Comparison of ENCODE assay signal across 14 cellular contexts in the genomic region with DNA sequence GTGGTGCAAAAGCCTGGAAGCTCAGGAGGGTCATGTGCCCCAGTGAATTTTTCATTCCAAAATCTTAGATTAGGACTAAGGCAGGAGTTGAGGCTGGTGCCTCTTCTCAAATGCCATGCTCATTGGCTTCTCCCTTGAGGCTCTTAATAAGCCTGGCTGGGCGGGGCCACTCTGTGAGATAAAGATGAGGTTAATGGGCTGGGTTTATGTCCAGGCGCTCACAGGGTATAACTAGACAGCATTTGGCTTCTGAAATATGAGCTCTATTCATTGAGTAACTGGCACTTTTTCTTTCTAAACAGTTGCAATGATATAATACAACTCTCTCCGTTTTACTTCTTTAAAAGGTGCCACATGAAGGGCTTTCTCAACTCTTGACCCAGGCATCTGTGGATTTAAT.
DNase-seq lines count a peak whose midpoint lies in the region; ATAC-seq and TF ChIP-seq lines count a peak whose summit lies in the region.
"Had no signal": no experiment of that assay in that cellular context is flagged by ENCODE, and none has a peak within 500 bp of the region (broad histone marks: within the 10 kb centered on the region; RNA-seq: fewer than 3 reads in every experiment).

No MANE protein-coding gene starts in this region.

- no peak for ATAC-seq in activated T-helper 17 cell treated with anti-CD3 and anti-CD28 coated beads, Interleukin-2, amount 50 U/mL, for 72 hours (replicated peaks)
- ATAC-seq: gastroesophageal sphincter, left cardiac atrium had no signal

- no peak for TF ChIP-seq CTCF in nephron progenitor cell (IDR thresholded peaks at IDR 0.05)
- no peak for TF ChIP-seq CTCF in type B pancreatic cell (conservative IDR thresholded peaks at IDR 0.05)

- H3K4me1 Mint-ChIP-seq in nephron progenitor cell: peaks cover 97% of the 10 kb centered on the region
- peaks cover 74% of the 10 kb centered on the region for H3K4me1 Mint-ChIP-seq in type B pancreatic cell (ENCODE audit: unreplicated experiment)
- H3K4me1 Mint-ChIP-seq in activated T-helper 17 cell treated with anti-CD3 and anti-CD28 coated beads, Interleukin-2, amount 50 U/mL, for 72 hours: peaks cover 16% of the 10 kb centered on the region

- H3K4me3 Mint-ChIP-seq in nephron progenitor cell: peak overlapping the region; percentile 24
- no peak overlapping the region for H3K4me3 Mint-ChIP-seq in type B pancreatic cell
- H3K4me3 Mint-ChIP-seq in activated T-helper 17 cell treated with anti-CD3 and anti-CD28 coated beads, Interleukin-2, amount 50 U/mL, for 72 hours: no peak overlapping the region

- H3K9me3 Mint-ChIP-seq in nephron progenitor cell (no peaks in the 10 kb centered on the region), type B pancreatic cell (no peaks in the 10 kb centered on the region)
- no peaks in the 10 kb centered on the region for H3K9me3 Mint-ChIP-seq in activated T-helper 17 cell treated with anti-CD3 and anti-CD28 coated beads, Interleukin-2, amount 50 U/mL, for 72 hours
- H3K9me3 Mint-ChIP-seq: activated T-helper 2 cell treated with anti-CD3 and anti-CD28 coated beads, Interferon-gamma antibody, Interleukin-2, Interleukin-4, amounts not matched to agents 10 μg/mL and 5 μg/mL and 100 μg/mL, durations not matched to agents 14 hours and 24 hours and 36 hours had no signal

- peaks cover 2% of the 10 kb centered on the region for H3K36me3 Mint-ChIP-seq in nephron progenitor cell (ENCODE audit: low read depth)
- no peaks in the 10 kb centered on the region for H3K36me3 Mint-ChIP-seq in type B pancreatic cell
- H3K36me3 Mint-ChIP-seq in activated T-helper 17 cell treated with anti-CD3 and anti-CD28 coated beads, Interleukin-2, amount 50 U/mL, for 72 hours (ENCODE audit: low read depth): no peaks in the 10 kb centered on the region

- DNase-seq in DMS153 (lab: John Stamatoyannopoulos, UW) (peak; percentile 73), NCI-H187 (lab: John Stamatoyannopoulos, UW) (peak; percentile 63 to 89), NCI-H69 (lab: John Stamatoyannopoulos, UW) (peak; percentile 91), nephron progenitor cell (no peak), NCI-H510A treated with DMSO at 0.1 percent for 48 hours (lab: John Stamatoyannopoulos, UW) (no peak), type B pancreatic cell (ENCODE audit: extremely low spot score, unreplicated experiment) (no peak)
- DNase-seq: activated CD4-positive, CD25-positive, alpha-beta regulatory T cell treated with anti-CD3 and anti-CD28 coated beads, Interleukin-2, amount 50 U/mL, for 72 hours; DMS79; left cardiac atrium; spleen; T-helper 2 cell had no signal

- H3K27ac Mint-ChIP-seq in nephron progenitor cell: peak overlapping the region; percentile 99
- no peak overlapping the region for H3K27ac Mint-ChIP-seq in type B pancreatic cell
- H3K27ac Mint-ChIP-seq in activated T-helper 17 cell treated with anti-CD3 and anti-CD28 coated beads, Interleukin-2, amount 50 U/mL, for 72 hours: no peak overlapping the region
- H3K27ac Mint-ChIP-seq: activated T-helper 2 cell treated with anti-CD3 and anti-CD28 coated beads, Interferon-gamma antibody, Interleukin-2, Interleukin-4, amounts not matched to agents 10 μg/mL and 5 μg/mL and 100 μg/mL, durations not matched to agents 14 hours and 24 hours and 36 hours had no signal

- peaks cover 5% of the 10 kb centered on the region for H3K27me3 Mint-ChIP-seq in nephron progenitor cell (ENCODE audit: low read depth, poor library complexity)
- H3K27me3 Mint-ChIP-seq in type B pancreatic cell: peaks cover 2% of the 10 kb centered on the region
- peaks cover 9% of the 10 kb centered on the region for H3K27me3 Mint-ChIP-seq in activated T-helper 17 cell treated with anti-CD3 and anti-CD28 coated beads, Interleukin-2, amount 50 U/mL, for 72 hours

Comparison
In these comparisons a context has a peak if more than half of its experiments do, and no peak if none do; other contexts are left out.
1. DNase-seq: peak in DMS153 (single experiment), NCI-H187 (2 of 2) and NCI-H69 (single experiment); none in nephron progenitor cell (single experiment), NCI-H510A treated with DMSO at 0.1 percent for 48 hours (single experiment) and type B pancreatic cell (single experiment).